15 cellular contexts compared by ENCODE assay signal in genomic region chr9:76472925-76473324, GRCh38. TPM values are rescaled to one million over a fixed set of nuclear protein-coding genes. Genes with fewer than 3 reads are reported as not detected.
DNase-seq lines count a peak whose midpoint lies in the region; TF ChIP-seq lines count a peak whose summit lies in the region.
"Had no signal": no experiment of that assay in that cellular context is flagged by ENCODE, and none has a peak within 500 bp of the region (broad histone marks: within the 10 kb centered on the region; RNA-seq: fewer than 3 reads in every experiment).

No MANE protein-coding gene starts in this region.

- H3K27me3 ChIP-seq in H7 (ENCODE audit: control insufficient read depth, insufficient read depth, low read length) = no peaks in the 10 kb centered on the region
- H3K27me3 ChIP-seq: tibial nerve had no signal

- no peak for DNase-seq in GM12864 (ENCODE audit: low read depth)
- DNase-seq in NCI-H1417 (lab: John Stamatoyannopoulos, UW) = peak; percentile 0 to 90 (median 68)
- no peak for DNase-seq in chondrocyte (ENCODE audit: low spot score)
- DNase-seq in nephron progenitor cell = peak; percentile 14
- no peak for DNase-seq in DMS 273 (lab: John Stamatoyannopoulos, UW; ENCODE audit: unreplicated experiment)
- DNase-seq in H7 = no peak
- no peak for DNase-seq in NK-92 treated with Interleukin-12 subunit alpha and Interleukin-12 subunit beta, amount 100 ng/mL, for 24 hours (lab: John Stamatoyannopoulos, UW)
- no peak for DNase-seq in activated T-cell treated with anti-CD3 and anti-CD28 coated beads for 4 hours
- DNase-seq: activated effector memory CD4-positive, alpha-beta T cell treated with anti-CD3 and anti-CD28 coated beads, Interleukin-2, amount 50 U/mL, for 16 hours; CD4-positive, alpha-beta T cell; left cardiac atrium; NCI-H2029 treated with DMSO at 0.1 percent for 48 hours; retina; SHP77 treated with DMSO at 0.1 percent for 48 hours had no signal

- H3K4me3 ChIP-seq in GM12864 (ENCODE audit: low read depth, low read length) (peak overlapping the region; percentile 33; the same call in 1 of the 2 replicates), H7 (ENCODE audit: insufficient read depth, low read depth, low read length) (no peak overlapping the region)
- H3K4me3 ChIP-seq: tibial nerve had no signal

- H3K36me3 ChIP-seq in H7 (replicated peaks; ENCODE audit: control insufficient read depth, insufficient read depth, low read length) = no peaks in the 10 kb centered on the region
- H3K36me3 ChIP-seq: tibial nerve had no signal

- H3K4me3 Mint-ChIP-seq in chondrocyte (ENCODE audit: unreplicated experiment) = no peak overlapping the region
- peak overlapping the region; percentile 61 for H3K4me3 Mint-ChIP-seq in nephron progenitor cell
- H3K4me3 Mint-ChIP-seq: CD4-positive, alpha-beta T cell had no signal

- H3K27ac Mint-ChIP-seq in chondrocyte (ENCODE audit: unreplicated experiment) (peak overlapping the region; percentile 32), nephron progenitor cell (peak overlapping the region; percentile 97)
- H3K27ac Mint-ChIP-seq: CD4-positive, alpha-beta T cell had no signal

- no peaks in the 10 kb centered on the region for H3K27me3 Mint-ChIP-seq in chondrocyte (ENCODE audit: low read depth)
- H3K27me3 Mint-ChIP-seq in nephron progenitor cell (ENCODE audit: low read depth, poor library complexity) = peaks cover 2% of the 10 kb centered on the region
- H3K27me3 Mint-ChIP-seq: CD4-positive, alpha-beta T cell had no signal

- H3K36me3 Mint-ChIP-seq in chondrocyte (ENCODE audit: low read depth) (no peaks in the 10 kb centered on the region), nephron progenitor cell (ENCODE audit: low read depth) (peaks cover 23% of the 10 kb centered on the region)

- TF ChIP-seq CTCF in GM12864 (IDR thresholded peaks at IDR 0.05; ENCODE audit: low read depth, low read length, missing control alignments) (no peak), chondrocyte (IDR thresholded peaks at IDR 0.05) (no peak), nephron progenitor cell (IDR thresholded peaks at IDR 0.05) (no peak)

- H3K4me1 Mint-ChIP-seq in chondrocyte (ENCODE audit: low read depth) = peaks cover 24% of the 10 kb centered on the region
- peaks cover 49% of the 10 kb centered on the region for H3K4me1 Mint-ChIP-seq in nephron progenitor cell

- H3K9me3 Mint-ChIP-seq in chondrocyte (ENCODE audit: low read depth) (peaks cover 1% of the 10 kb centered on the region), nephron progenitor cell (peaks cover 6% of the 10 kb centered on the region)
- H3K9me3 Mint-ChIP-seq: CD4-positive, alpha-beta T cell had no signal

RNA-seq across cellular contexts. Expression of gene GCNT1, which starts 13.9 kb away (rescaled TPM):
- 10.3 to 40.2 TPM (median 11.0 TPM) in 3 replicates for total RNA-seq in chondrocyte
- 14.5 and 23.6 TPM in 2 replicates for total RNA-seq in H7 (2014; rRNA removed; shearing (Covaris generic))

Comparison
In these comparisons a context has a peak if more than half of its experiments do, and no peak if none do; other contexts are left out.
1. DNase-seq: peak in NCI-H1417 (3 of 3) and nephron progenitor cell (single experiment); none in GM12864 (single experiment), chondrocyte (single experiment), DMS 273 (single experiment), H7 (single experiment), NK-92 treated with Interleukin-12 subunit alpha and Interleukin-12 subunit beta, amount 100 ng/mL, for 24 hours (single experiment) and activated T-cell treated with anti-CD3 and anti-CD28 coated beads for 4 hours (single experiment).